In the genomic region with DNA sequence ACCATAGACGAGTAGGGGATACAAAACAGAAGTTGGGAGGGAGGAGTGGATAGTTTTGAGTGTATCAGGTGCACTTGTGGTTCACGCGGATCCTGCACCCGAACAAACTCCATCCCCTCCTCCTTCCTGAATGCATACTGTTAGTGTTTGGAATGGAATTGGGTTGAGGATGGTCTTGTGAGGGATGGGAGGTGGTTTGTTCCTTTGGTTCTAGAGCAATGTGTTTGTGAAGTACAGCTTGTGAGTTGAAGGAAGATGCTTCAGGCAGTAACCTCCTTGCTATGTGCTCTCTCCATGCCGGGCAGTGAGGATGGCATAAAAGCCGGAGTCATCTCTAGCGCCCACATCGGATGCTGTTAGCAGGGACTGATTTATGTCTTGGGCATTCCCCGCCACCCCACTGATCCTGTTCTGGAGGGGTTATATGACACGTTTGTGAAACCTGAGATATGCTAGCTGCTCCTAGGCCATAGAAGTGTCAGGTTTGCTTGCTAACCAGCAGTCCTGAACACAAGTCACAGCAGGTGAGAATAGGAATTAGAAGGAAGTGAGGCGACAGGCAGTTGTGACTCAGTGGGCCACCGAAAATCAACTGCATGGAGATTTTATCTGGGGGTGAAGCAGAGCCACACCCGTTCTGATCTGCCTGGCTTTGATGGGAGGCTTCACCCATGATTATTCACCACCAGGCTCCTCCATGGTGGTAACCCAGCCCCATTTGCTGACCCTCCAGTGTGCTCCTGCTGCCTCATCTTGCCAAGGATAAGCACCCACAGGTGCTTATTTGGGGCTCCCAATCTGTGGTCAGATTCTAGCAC, we compare ENCODE assay signal across 9 cellular contexts. TPM values are rescaled to one million over a fixed set of nuclear protein-coding genes. Genes with fewer than 3 reads are reported as not detected.
DNase-seq lines count a peak whose midpoint lies in the region; ATAC-seq and TF ChIP-seq lines count a peak whose summit lies in the region.
"Had no signal": no experiment of that assay in that cellular context is flagged by ENCODE, and none has a peak within 500 bp of the region (broad histone marks: within the 10 kb centered on the region; RNA-seq: fewer than 3 reads in every experiment).

No MANE protein-coding gene starts in this region.

- DNase-seq in NCI-H82 (lab: John Stamatoyannopoulos, UW) (peak; percentile 58), NCI-H82 treated with DMSO at 0.1 percent for 48 hours (lab: John Stamatoyannopoulos, UW; ENCODE audit: unreplicated experiment) (no peak), PC-9 (peak; percentile 61 to 97), islet precursor cell (peak; percentile 65)
- DNase-seq in activated naive CD8-positive, alpha-beta T cell treated with anti-CD3 and anti-CD28 coated beads, Interleukin-2, amount 50 U/mL, for 16 hours (ENCODE audit: low read depth, low spot score), result peak; percentile 34
- peak; percentile 51 for DNase-seq in stimulated activated CD4-positive, alpha-beta T cell treated with anti-CD3 and anti-CD28 coated beads, Interleukin-2, amount 100 ng/mL, for 4 hours (ENCODE audit: low read depth)

- H4K20me1 ChIP-seq in PC-9 (ENCODE audit: insufficient read depth), result peaks cover 51% of the 10 kb centered on the region

- no peaks in the 10 kb centered on the region for H3K9me2 ChIP-seq in PC-9 (ENCODE audit: insufficient read depth)

- H3K4me1 ChIP-seq in PC-9 (replicated peaks; ENCODE audit: insufficient read depth), result peaks cover 30% of the 10 kb centered on the region

- no peak for TF ChIP-seq CTCF in PC-9 (conservative IDR thresholded peaks at IDR 0.05)

- H3F3A ChIP-seq in PC-9 (ENCODE audit: insufficient read depth, low read depth), result peaks cover 29% of the 10 kb centered on the region

- H3K4me3 ChIP-seq in PC-9, result peak overlapping the region; percentile 62

- H3K4me2 ChIP-seq in PC-9, result peak overlapping the region; percentile 99

- intact Hi-C loops in PC-9 (cut with micrococcal nuclease; ENCODE audit: unreplicated experiment), result loop anchor here (1.0 to 5.0 kb wide), 4 partner anchors 36 to 100 kb away; no protein-coding TSS in a partner anchor

- H3K79me2 ChIP-seq in PC-9 (ENCODE audit: low read depth), result peaks cover 63% of the 10 kb centered on the region

- CTCF ChIA-PET in PC-9 (lab: Charles Lee), result no interaction called here

- no peak overlapping the region for H2AFZ ChIP-seq in PC-9

- H3K27me3 ChIP-seq in PC-9 (ENCODE audit: insufficient read depth, low read depth), result no peaks in the 10 kb centered on the region

- POLR2A ChIA-PET in PC-9 (lab: Charles Lee; ENCODE audit: unreplicated experiment), result interaction anchor here (0.7 kb wide), 1 partner anchor 100 kb away, joined by 6 read pairs; no protein-coding TSS in a partner anchor

- peaks cover 5% of the 10 kb centered on the region; the same call in 1 of the 2 replicates for H3K36me3 ChIP-seq in PC-9 (ENCODE audit: low read depth)

- peak overlapping the region; percentile 65 for H3K27ac ChIP-seq in PC-9

- no peak for ATAC-seq in GM21723 (IDR thresholded peaks at IDR 0.05; ENCODE audit: unreplicated experiment)
- no peak for ATAC-seq in HG02973 (IDR thresholded peaks at IDR 0.05; ENCODE audit: unreplicated experiment)

- TSS peak; percentile 55 for BruUV-seq in PC-9 (replicated peaks; lab: Mats Ljungman, UMichigan)

- H3K9me3 ChIP-seq in PC-9 (ENCODE audit: insufficient read depth, low read depth), result no peaks in the 10 kb centered on the region

RNA-seq across cellular contexts. Expression of a gene that starts 2.2 kb away (rescaled TPM):
- total RNA-seq in PC-9 (2021), result 47.8 and 54.9 TPM in 2 replicates

RNA-seq across cellular contexts. Expression of a gene that starts 37.2 kb away (rescaled TPM):
- 5.8 and 6.8 TPM in 2 replicates for total RNA-seq in PC-9 (2021)

RNA-seq across cellular contexts. Expression of a gene that starts 40.7 kb away (rescaled TPM):
- total RNA-seq in PC-9 (2021), result 0.28 TPM in 1 of 2 replicates, not detected in the other
- total RNA-seq: glomerular endothelial cell had no signal
